ENCODE assay signal across 13 cellular contexts in the genomic region with DNA sequence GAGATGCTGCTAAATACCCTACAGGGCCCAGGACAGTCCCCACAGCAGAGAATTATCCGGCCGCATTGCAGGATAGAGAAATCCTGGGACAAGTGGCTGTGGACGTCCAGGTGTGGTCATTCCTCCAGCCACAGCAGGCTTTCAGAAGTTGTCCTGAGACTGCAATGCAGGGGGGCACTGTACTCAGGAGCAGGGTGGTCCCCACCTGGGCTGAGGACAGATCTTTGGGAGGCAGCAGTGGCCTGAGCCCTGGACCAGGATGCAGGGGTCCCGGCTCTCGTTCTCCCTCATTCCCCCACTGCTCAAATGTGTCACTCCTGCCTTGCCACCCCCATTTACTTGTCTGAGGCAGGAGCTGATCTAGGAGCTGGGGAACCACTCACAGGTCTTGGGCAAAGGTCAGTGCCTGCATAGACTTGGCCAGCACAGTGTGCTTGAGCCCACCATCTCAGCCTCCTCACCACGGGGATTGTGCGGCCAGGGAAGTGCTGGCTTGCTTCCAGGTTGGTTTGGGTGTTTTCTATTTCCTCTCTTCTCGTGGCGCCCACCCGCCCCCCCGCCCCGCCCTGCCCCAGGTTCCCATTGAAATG. TPM values are rescaled to one million over a fixed set of nuclear protein-coding genes. Genes with fewer than 3 reads are reported as not detected.
DNase-seq lines count a peak whose midpoint lies in the region; ATAC-seq lines count a peak whose summit lies in the region.
"Had no signal": no experiment of that assay in that cellular context is flagged by ENCODE, and none has a peak within 500 bp of the region (broad histone marks: within the 10 kb centered on the region; RNA-seq: fewer than 3 reads in every experiment).

No MANE protein-coding gene starts in this region.

- H3K36me3 ChIP-seq in GM23248 (ENCODE audit: low read depth) (no peaks in the 10 kb centered on the region), ectodermal cell (ENCODE audit: control insufficient read depth, insufficient read depth, low read length) (no peaks in the 10 kb centered on the region), skeletal muscle satellite cell (ENCODE audit: insufficient read depth, low read length) (no peaks in the 10 kb centered on the region)

- H3K79me2 ChIP-seq in GM23248 (ENCODE audit: insufficient read depth): no peaks in the 10 kb centered on the region

- H2AFZ ChIP-seq in GM23248: no peak overlapping the region

- peaks cover 12% of the 10 kb centered on the region for H3F3A ChIP-seq in GM23248 (ENCODE audit: insufficient read depth)

- in situ Hi-C loops in GM23248 (cut with MboI): no loop called here

- no peak for DNase-seq in GM23248
- DNase-seq in left lobe of liver (ENCODE audit: low spot score): no peak
- no peak for DNase-seq in NCI-H345 treated with DMSO at 0.1 percent for 48 hours (lab: John Stamatoyannopoulos, UW; ENCODE audit: unreplicated experiment)
- DNase-seq in T-helper 17 cell: no peak
- no peak for DNase-seq in T-helper 2 cell treated with Interferon-gamma antibody and Interleukin-4, amounts not matched to agents 5 μg/mL and 100 μg/mL, for 36 hours (ENCODE audit: low spot score)
- DNase-seq: activated CD8-positive, alpha-beta T cell treated with anti-CD3 and anti-CD28 coated beads, Interleukin-2, amount 10 ng/mL, durations not matched to agents 7 days and 5 days; NCI-H2081 treated with DMSO at 0.1 percent for 48 hours had no signal

- H3K27me3 ChIP-seq in GM23248 (replicated peaks; ENCODE audit: insufficient read depth): no peaks in the 10 kb centered on the region
- H3K27me3 ChIP-seq in ectodermal cell (ENCODE audit: control insufficient read depth, insufficient read depth, low read length, poor library complexity, severe bottlenecking): no peaks in the 10 kb centered on the region
- H3K27me3 ChIP-seq in skeletal muscle satellite cell (ENCODE audit: control insufficient read depth, insufficient read depth, low read length): peaks cover under 1% of the 10 kb centered on the region
- H3K27me3 ChIP-seq: testis had no signal

- peak overlapping the region; percentile 45; the same call in 1 of the 2 replicates for H3K9ac ChIP-seq in GM23248
- H3K9ac ChIP-seq in skeletal muscle satellite cell (ENCODE audit: low read depth, low read length): peak overlapping the region; percentile 81

- H3K4me1 ChIP-seq in GM23248 (ENCODE audit: insufficient read depth) (peaks cover 12% of the 10 kb centered on the region), ectodermal cell (ENCODE audit: control insufficient read depth, insufficient read depth, low read length) (no peaks in the 10 kb centered on the region), skeletal muscle satellite cell (ENCODE audit: control insufficient read depth, insufficient read depth, low read length) (peaks cover 17% of the 10 kb centered on the region)

- H3K9me3 ChIP-seq in GM23248 (ENCODE audit: low read depth) (no peaks in the 10 kb centered on the region), ectodermal cell (ENCODE audit: control insufficient read depth, low read length) (no peaks in the 10 kb centered on the region), skeletal muscle satellite cell (replicated peaks; ENCODE audit: low read length) (no peaks in the 10 kb centered on the region), T-helper 17 cell (ENCODE audit: control insufficient read depth, low read length, poor library complexity, severe bottlenecking) (no peaks in the 10 kb centered on the region)
- H3K9me3 ChIP-seq: testis had no signal

- peak overlapping the region; percentile 47 for H3K4me2 ChIP-seq in GM23248 (ENCODE audit: unreplicated experiment)
- H3K4me2 ChIP-seq in skeletal muscle satellite cell (ENCODE audit: low read length): peak overlapping the region; percentile 72

- H3K9me3 Mint-ChIP-seq in T-helper 2 cell treated with Interferon-gamma antibody and Interleukin-4, amounts not matched to agents 5 μg/mL and 100 μg/mL, for 36 hours: no peaks in the 10 kb centered on the region
- H3K9me3 Mint-ChIP-seq: activated naive CD4-positive, alpha-beta T cell treated with anti-CD3 and anti-CD28 coated beads, Interleukin-2, amount 50 U/mL, for 24 hours had no signal

- H3K4me1 Mint-ChIP-seq in T-helper 17 cell: peaks cover 2% of the 10 kb centered on the region
- H3K4me1 Mint-ChIP-seq in T-helper 2 cell treated with Interferon-gamma antibody and Interleukin-4, amounts not matched to agents 5 μg/mL and 100 μg/mL, for 36 hours (ENCODE audit: low read depth): no peaks in the 10 kb centered on the region

- H4K20me1 ChIP-seq in GM23248 (ENCODE audit: insufficient read depth): no peaks in the 10 kb centered on the region

- WGBS in GM23248 (ENCODE audit: low coverage in 1 of 2, low lambda C conversion rate in 2 of 2, missing lambda C conversion rate in 2 of 2), 2 experiments: 40 to 42% methylated on average over 10 to 12 of the region's 12 CpGs
- 88 to 95% methylated on average over 12 of the region's 12 CpGs for WGBS in ectodermal cell, 2 experiments

- H3K36me3 Mint-ChIP-seq in T-helper 17 cell (ENCODE audit: low read depth): no peaks in the 10 kb centered on the region
- no peaks in the 10 kb centered on the region for H3K36me3 Mint-ChIP-seq in T-helper 2 cell treated with Interferon-gamma antibody and Interleukin-4, amounts not matched to agents 5 μg/mL and 100 μg/mL, for 36 hours (ENCODE audit: low read depth)
- H3K36me3 Mint-ChIP-seq: activated naive CD4-positive, alpha-beta T cell treated with anti-CD3 and anti-CD28 coated beads, Interleukin-2, amount 50 U/mL, for 24 hours had no signal

- H3K27ac Mint-ChIP-seq in T-helper 17 cell: no peak overlapping the region
- no peak overlapping the region for H3K27ac Mint-ChIP-seq in T-helper 2 cell treated with Interferon-gamma antibody and Interleukin-4, amounts not matched to agents 5 μg/mL and 100 μg/mL, for 36 hours
- H3K27ac Mint-ChIP-seq: activated CD8-positive, alpha-beta T cell treated with anti-CD3 and anti-CD28 coated beads, Interleukin-2, amount 10 ng/mL, durations not matched to agents 7 days and 5 days; activated naive CD4-positive, alpha-beta T cell treated with anti-CD3 and anti-CD28 coated beads, Interleukin-2, amount 50 U/mL, for 24 hours had no signal

- peak overlapping the region; percentile 65 for H3K27ac ChIP-seq in GM23248
- peak overlapping the region; percentile 38 for H3K27ac ChIP-seq in ectodermal cell (ENCODE audit: insufficient read depth, low read depth, low read length, poor library complexity, severe bottlenecking)

- H3K4me3 Mint-ChIP-seq in T-helper 17 cell: no peak overlapping the region
- no peak overlapping the region for H3K4me3 Mint-ChIP-seq in T-helper 2 cell treated with Interferon-gamma antibody and Interleukin-4, amounts not matched to agents 5 μg/mL and 100 μg/mL, for 36 hours
- H3K4me3 Mint-ChIP-seq: activated CD8-positive, alpha-beta T cell treated with anti-CD3 and anti-CD28 coated beads, Interleukin-2, amount 10 ng/mL, durations not matched to agents 7 days and 5 days; activated naive CD4-positive, alpha-beta T cell treated with anti-CD3 and anti-CD28 coated beads, Interleukin-2, amount 50 U/mL, for 24 hours had no signal

- H3K9me2 ChIP-seq in GM23248 (ENCODE audit: insufficient read depth): no peaks in the 10 kb centered on the region

- H3K27me3 Mint-ChIP-seq in T-helper 17 cell: peaks cover 29% of the 10 kb centered on the region
- no peaks in the 10 kb centered on the region for H3K27me3 Mint-ChIP-seq in T-helper 2 cell treated with Interferon-gamma antibody and Interleukin-4, amounts not matched to agents 5 μg/mL and 100 μg/mL, for 36 hours (ENCODE audit: low read depth)

- ATAC-seq in left lobe of liver (peak; percentile 37), T-helper 17 cell (no peak), HG03571 (IDR thresholded peaks at IDR 0.05; ENCODE audit: unreplicated experiment) (no peak)
- ATAC-seq: activated CD8-positive, alpha-beta T cell treated with anti-CD3 and anti-CD28 coated beads, Interleukin-2, amount 10 ng/mL, durations not matched to agents 7 days and 5 days had no signal

- H3K4me3 ChIP-seq in GM23248: no peak overlapping the region
- H3K4me3 ChIP-seq in ectodermal cell (ENCODE audit: insufficient read depth, low read depth, low read length): no peak overlapping the region
- peak overlapping the region; percentile 36 for H3K4me3 ChIP-seq in skeletal muscle satellite cell (ENCODE audit: low read length)
- H3K4me3 ChIP-seq: testis had no signal

RNA-seq across cellular contexts. Expression of a gene that starts 15.3 kb away (rescaled TPM):
- total RNA-seq in GM23248 (2014; rRNA removed; shearing (Covaris generic)): not detected in 2 replicates
- not detected in 2 replicates for polyA plus RNA-seq in GM23248 (2016; fragmentation: Nextera tagmentation; extraction: Ambion mirVana)
- polyA plus RNA-seq in ectodermal cell (2013, experiment 1 of 4): not detected
- not detected for polyA plus RNA-seq in ectodermal cell (2013, experiment 2 of 4)
- polyA plus RNA-seq in ectodermal cell (2013, experiment 3 of 4): not detected
- not detected for polyA plus RNA-seq in ectodermal cell (2013, experiment 4 of 4)
- total RNA-seq in left lobe of liver (27.5 TPM), T-helper 17 cell (not detected)
- not detected in 2 replicates for total RNA-seq in skeletal muscle satellite cell (2012; rRNA removed)
- total RNA-seq: activated CD8-positive, alpha-beta T cell treated with anti-CD3 and anti-CD28 coated beads, Interleukin-2, amount 10 ng/mL, durations not matched to agents 7 days and 5 days; T-helper 2 cell treated with Interferon-gamma antibody and Interleukin-4, amounts not matched to agents 100 ng/mL and 5 ng/mL, for 36 hours; testis had no signal

Comparison
In these comparisons a context has a peak if more than half of its experiments do, and no peak if none do; other contexts are left out.
1. RNA of a gene that starts 15.3 kb away (total RNA-seq): 27.5 TPM in left lobe of liver (single experiment); not detected in GM23248 and not detected in T-helper 17 cell; every median in the first group is over 10 times any median in the second.